ENCODE assay signal across 9 cellular contexts in genomic region chr10:109924100-109924499, GRCh38. TPM values are rescaled to one million over a fixed set of nuclear protein-coding genes. Genes with fewer than 3 reads are reported as not detected.
DNase-seq lines count a peak whose midpoint lies in the region; ATAC-seq and TF ChIP-seq lines count a peak whose summit lies in the region.
"Had no signal": no experiment of that assay in that cellular context is flagged by ENCODE, and none has a peak within 500 bp of the region (broad histone marks: within the 10 kb centered on the region; RNA-seq: fewer than 3 reads in every experiment).

No MANE protein-coding gene starts in this region.

- peaks cover 47% of the 10 kb centered on the region for H3K4me1 Mint-ChIP-seq in activated T-cell treated with anti-CD3 and anti-CD28 coated beads, Interleukin-2, amount 50 U/mL, for 4 hours (ENCODE audit: low read depth)
- H3K4me1 Mint-ChIP-seq in activated naive CD8-positive, alpha-beta T cell treated with anti-CD3 and anti-CD28 coated beads for 36 hours: peaks cover 44% of the 10 kb centered on the region
- peaks cover 27% of the 10 kb centered on the region for H3K4me1 Mint-ChIP-seq in memory B cell

- no peak overlapping the region for H3K4me3 ChIP-seq in brain microvascular endothelial cell (ENCODE audit: low read depth, low read length)

- DNase-seq in activated T-cell treated with anti-CD3 and anti-CD28 coated beads, Interleukin-2, amount 50 U/mL, for 4 hours: no peak
- DNase-seq in activated T-cell treated with anti-CD3 and anti-CD28 coated beads for 4 hours (no peak), memory B cell (ENCODE audit: low spot score in 2 of 2) (no peak), substantia nigra (lab: John Stamatoyannopoulos, UW) (no peak), brain microvascular endothelial cell (no peak), NCI-H2029 (lab: John Stamatoyannopoulos, UW) (no peak)
- DNase-seq in activated naive CD8-positive, alpha-beta T cell treated with anti-CD3 and anti-CD28 coated beads for 36 hours: no peak
- DNase-seq in stimulated activated CD4-positive, alpha-beta T cell treated with anti-CD3 and anti-CD28 coated beads, Interleukin-2, amount 100 ng/mL, for 48 hours: no peak
- DNase-seq: NCI-H2029 treated with DMSO at 0.1 percent for 48 hours had no signal

- peaks cover 3% of the 10 kb centered on the region for H3K36me3 Mint-ChIP-seq in activated T-cell treated with anti-CD3 and anti-CD28 coated beads, Interleukin-2, amount 50 U/mL, for 4 hours (ENCODE audit: insufficient read depth)
- H3K36me3 Mint-ChIP-seq in activated naive CD8-positive, alpha-beta T cell treated with anti-CD3 and anti-CD28 coated beads for 36 hours: peaks cover 28% of the 10 kb centered on the region
- H3K36me3 Mint-ChIP-seq in memory B cell: no peaks in the 10 kb centered on the region

- H3K27ac Mint-ChIP-seq in activated naive CD8-positive, alpha-beta T cell treated with anti-CD3 and anti-CD28 coated beads for 36 hours: peak overlapping the region; percentile 14
- peak overlapping the region; percentile 5 for H3K27ac Mint-ChIP-seq in memory B cell

- ATAC-seq in activated T-cell treated with anti-CD3 and anti-CD28 coated beads, Interleukin-2, amount 50 U/mL, for 4 hours: no peak
- no peak for ATAC-seq in memory B cell (ENCODE audit: low read depth)

- H3K36me3 ChIP-seq in brain microvascular endothelial cell (replicated peaks): no peaks in the 10 kb centered on the region

- no peak for TF ChIP-seq CTCF in brain microvascular endothelial cell (IDR thresholded peaks at IDR 0.05; ENCODE audit: low read depth, low read length, missing control alignments)

- H3K27ac ChIP-seq in substantia nigra (ENCODE audit: low read depth, low read length, poor library complexity, severe bottlenecking) (peak overlapping the region; percentile 33), brain microvascular endothelial cell (no peak overlapping the region)

- in situ Hi-C loops in brain microvascular endothelial cell (cut with HindIII; ENCODE audit: low pct_ligation_motif_present, low sequenced_read_pairs): no loop called here

- peak overlapping the region; percentile 73 for H3K4me3 Mint-ChIP-seq in activated T-cell treated with anti-CD3 and anti-CD28 coated beads, Interleukin-2, amount 50 U/mL, for 4 hours
- peak overlapping the region; percentile 61 for H3K4me3 Mint-ChIP-seq in activated naive CD8-positive, alpha-beta T cell treated with anti-CD3 and anti-CD28 coated beads for 36 hours
- peak overlapping the region; percentile 78 for H3K4me3 Mint-ChIP-seq in memory B cell

- H3K27me3 Mint-ChIP-seq in activated T-cell treated with anti-CD3 and anti-CD28 coated beads, Interleukin-2, amount 50 U/mL, for 4 hours (ENCODE audit: low read depth): no peaks in the 10 kb centered on the region
- H3K27me3 Mint-ChIP-seq in activated naive CD8-positive, alpha-beta T cell treated with anti-CD3 and anti-CD28 coated beads for 36 hours: no peaks in the 10 kb centered on the region
- H3K27me3 Mint-ChIP-seq in memory B cell: no peaks in the 10 kb centered on the region

- no peaks in the 10 kb centered on the region for H3K27me3 ChIP-seq in brain microvascular endothelial cell (replicated peaks)

- H3K9me3 Mint-ChIP-seq in activated T-cell treated with anti-CD3 and anti-CD28 coated beads, Interleukin-2, amount 50 U/mL, for 4 hours: no peaks in the 10 kb centered on the region
- no peaks in the 10 kb centered on the region for H3K9me3 Mint-ChIP-seq in activated naive CD8-positive, alpha-beta T cell treated with anti-CD3 and anti-CD28 coated beads for 36 hours
- H3K9me3 Mint-ChIP-seq in memory B cell: no peaks in the 10 kb centered on the region

RNA-seq across cellular contexts. Expression of gene XPNPEP1, which starts 0.8 kb away (rescaled TPM):
- total RNA-seq in activated T-cell treated with anti-CD3 and anti-CD28 coated beads, Interleukin-2, amount 50 U/mL, for 4 hours: 10 to 100 TPM; 57.0 to 62.6 (median 62.4) TPM
- total RNA-seq in activated naive CD8-positive, alpha-beta T cell treated with anti-CD3 and anti-CD28 coated beads for 36 hours: 10 to 100 TPM; 90.2 to 96.5 TPM
